ENCODE assay signal across 39 cellular contexts in the genomic region with DNA sequence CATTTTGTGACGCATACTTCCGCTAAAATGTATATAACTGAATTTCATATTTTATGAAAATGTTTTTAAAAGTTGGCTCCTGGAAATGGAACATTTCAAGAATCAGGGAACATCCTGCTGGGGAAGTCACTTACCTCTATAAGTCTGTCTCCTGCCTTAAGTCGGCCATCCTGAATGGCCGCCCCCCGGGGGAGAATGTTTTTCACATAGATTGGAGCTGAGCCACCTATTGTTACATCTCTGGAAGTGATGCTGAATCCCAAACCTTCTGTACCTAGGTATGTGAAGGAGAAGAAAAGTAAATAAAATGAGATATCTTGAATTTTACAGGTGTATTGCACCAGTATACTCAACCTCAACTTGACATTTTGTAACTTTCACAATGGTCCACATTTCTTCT.
"Had no signal": no experiment of that assay in that cellular context is flagged by ENCODE, and none has a peak within 500 bp of the region (broad histone marks: within the 10 kb centered on the region; RNA-seq: fewer than 3 reads in every experiment).

No MANE protein-coding gene starts in this region.

- H3K27me3 ChIP-seq: ascending aorta, cardiac muscle cell had no signal

- H3K4me3 Mint-ChIP-seq: activated CD4-positive, alpha-beta memory T cell treated with anti-CD3 and anti-CD28 coated beads, Interleukin-2, amount 10 ng/mL, durations not matched to agents 7 days and 5 days; activated CD4-positive, alpha-beta T cell treated with anti-CD3 and anti-CD28 coated beads for 36 hours; activated CD4-positive, alpha-beta T cell treated with anti-CD3 and anti-CD28 coated beads, Interleukin-2, amount 10 ng/mL, durations not matched to agents 7 days and 5 days; activated CD8-positive, alpha-beta memory T cell treated with anti-CD3 and anti-CD28 coated beads, Interleukin-2, amount 10 ng/mL, durations not matched to agents 7 days and 5 days; activated CD8-positive, alpha-beta T cell treated with anti-CD3 and anti-CD28 coated beads, Interleukin-2, amount 10 ng/mL, durations not matched to agents 7 days and 5 days; activated naive CD4-positive, alpha-beta T cell treated with anti-CD3 and anti-CD28 coated beads, Interleukin-2, amount 10 ng/mL, durations not matched to agents 7 days and 5 days; activated naive CD4-positive, alpha-beta T cell treated with anti-CD3 and anti-CD28 coated beads, Interleukin-2, amount 50 U/mL, for 24 hours; activated naive CD8-positive, alpha-beta T cell; activated naive CD8-positive, alpha-beta T cell treated with anti-CD3 and anti-CD28 coated beads, Interleukin-2, amount 10 ng/mL, durations not matched to agents 7 days and 5 days; activated naive CD8-positive, alpha-beta T cell treated with anti-CD3 and anti-CD28 coated beads, Interleukin-2, amount 50 U/mL, for 24 hours; activated T-cell treated with anti-CD3 and anti-CD28 coated beads, Interleukin-2, amount 50 U/mL, for 24 hours; brain; central memory CD8-positive, alpha-beta T cell; T-helper 1 cell treated with Interleukin-12 subunit alpha and Interleukin-12 subunit beta and Interleukin-4 antibody, amounts not matched to agents 30 μg/mL and 1 μg/mL, for 36 hours; T-helper 2 cell treated with Interferon-gamma antibody and Interleukin-4, amounts not matched to agents 5 μg/mL and 100 μg/mL, for 36 hours had no signal

- H3K4me1 Mint-ChIP-seq: activated naive CD4-positive, alpha-beta T cell treated with anti-CD3 and anti-CD28 coated beads, Interleukin-2, amount 50 U/mL, for 24 hours; central memory CD8-positive, alpha-beta T cell had no signal

- H3K36me3 Mint-ChIP-seq: activated CD8-positive, alpha-beta memory T cell treated with anti-CD3 and anti-CD28 coated beads, Interleukin-2, amount 10 ng/mL, durations not matched to agents 7 days and 5 days; activated naive CD4-positive, alpha-beta T cell treated with anti-CD3 and anti-CD28 coated beads, Interleukin-2, amount 10 ng/mL, durations not matched to agents 7 days and 5 days; activated naive CD4-positive, alpha-beta T cell treated with anti-CD3 and anti-CD28 coated beads, Interleukin-2, amount 50 U/mL, for 24 hours; activated naive CD8-positive, alpha-beta T cell; activated naive CD8-positive, alpha-beta T cell treated with anti-CD3 and anti-CD28 coated beads, Interleukin-2, amount 10 ng/mL, durations not matched to agents 7 days and 5 days had no signal

- H3K4me1 ChIP-seq: ascending aorta had no signal

- H3K9me3 ChIP-seq: ascending aorta had no signal

- ATAC-seq: activated CD4-positive, alpha-beta T cell treated with anti-CD3 and anti-CD28 coated beads for 36 hours; activated CD4-positive, CD25-positive, alpha-beta regulatory T cell treated with anti-CD3 and anti-CD28 coated beads, Interleukin-2, amount 50 U/mL, for 24 hours; activated CD8-positive, alpha-beta memory T cell treated with anti-CD3 and anti-CD28 coated beads, Interleukin-2, amount 10 ng/mL, durations not matched to agents 7 days and 5 days; activated CD8-positive, alpha-beta T cell treated with anti-CD3 and anti-CD28 coated beads, Interleukin-2, amount 10 ng/mL, durations not matched to agents 7 days and 5 days; activated naive CD8-positive, alpha-beta T cell treated with anti-CD3 and anti-CD28 coated beads, Interleukin-2, amount 50 U/mL, for 24 hours had no signal

- H3K9me3 Mint-ChIP-seq: activated CD4-positive, alpha-beta memory T cell treated with anti-CD3 and anti-CD28 coated beads, Interleukin-2, amount 10 ng/mL, durations not matched to agents 7 days and 5 days; activated CD4-positive, alpha-beta T cell treated with anti-CD3 and anti-CD28 coated beads, Interleukin-2, amount 10 ng/mL, durations not matched to agents 7 days and 5 days; activated naive CD4-positive, alpha-beta T cell treated with anti-CD3 and anti-CD28 coated beads, Interleukin-2, amount 10 ng/mL, durations not matched to agents 7 days and 5 days; activated naive CD4-positive, alpha-beta T cell treated with anti-CD3 and anti-CD28 coated beads, Interleukin-2, amount 50 U/mL, for 24 hours; activated naive CD8-positive, alpha-beta T cell treated with anti-CD3 and anti-CD28 coated beads, Interleukin-2, amount 10 ng/mL, durations not matched to agents 7 days and 5 days; activated naive CD8-positive, alpha-beta T cell treated with anti-CD3 and anti-CD28 coated beads, Interleukin-2, amount 50 U/mL, for 24 hours; activated T-cell treated with anti-CD3 and anti-CD28 coated beads, Interleukin-2, amount 50 U/mL, for 24 hours; activated T-helper 2 cell treated with anti-CD3 and anti-CD28 coated beads, Interferon-gamma antibody, Interleukin-2, Interleukin-4, amounts not matched to agents 10 μg/mL and 5 μg/mL and 100 μg/mL, durations not matched to agents 14 hours and 24 hours and 36 hours; central memory CD8-positive, alpha-beta T cell; T-helper 1 cell treated with Interleukin-12 subunit alpha and Interleukin-12 subunit beta and Interleukin-4 antibody, amounts not matched to agents 30 μg/mL and 1 μg/mL, for 36 hours; T-helper 2 cell treated with Interferon-gamma antibody and Interleukin-4, amounts not matched to agents 5 μg/mL and 100 μg/mL, for 36 hours had no signal

- H3K4me3 ChIP-seq: ascending aorta, cardiac muscle cell had no signal

- H3K27me3 Mint-ChIP-seq: activated CD4-positive, alpha-beta T cell treated with anti-CD3 and anti-CD28 coated beads, Interleukin-2, amount 10 ng/mL, durations not matched to agents 7 days and 5 days; activated CD8-positive, alpha-beta memory T cell treated with anti-CD3 and anti-CD28 coated beads, Interleukin-2, amount 10 ng/mL, durations not matched to agents 7 days and 5 days; activated naive CD4-positive, alpha-beta T cell treated with anti-CD3 and anti-CD28 coated beads, Interleukin-2, amount 10 ng/mL, durations not matched to agents 7 days and 5 days; activated naive CD4-positive, alpha-beta T cell treated with anti-CD3 and anti-CD28 coated beads, Interleukin-2, amount 50 U/mL, for 24 hours; activated naive CD8-positive, alpha-beta T cell; activated naive CD8-positive, alpha-beta T cell treated with anti-CD3 and anti-CD28 coated beads, Interleukin-2, amount 50 U/mL, for 24 hours; activated T-cell treated with anti-CD3 and anti-CD28 coated beads, Interleukin-2, amount 50 U/mL, for 24 hours; brain; central memory CD8-positive, alpha-beta T cell had no signal

- H3K36me3 ChIP-seq: cardiac muscle cell had no signal

- H3K27ac ChIP-seq: ascending aorta, cardiac muscle cell, VCaP had no signal

- DNase-seq: activated CD4-positive, alpha-beta memory T cell treated with anti-CD3 and anti-CD28 coated beads, Interleukin-2, amount 10 ng/mL, durations not matched to agents 7 days and 5 days; activated CD4-positive, alpha-beta T cell treated with anti-CD3 and anti-CD28 coated beads for 1 hour; activated CD4-positive, alpha-beta T cell treated with anti-CD3 and anti-CD28 coated beads for 36 hours; activated CD4-positive, alpha-beta T cell treated with anti-CD3 and anti-CD28 coated beads for 48 hours; activated CD4-positive, alpha-beta T cell treated with anti-CD3 and anti-CD28 coated beads, Interleukin-2, amount 10 ng/mL, durations not matched to agents 7 days and 5 days; activated CD4-positive, alpha-beta T cell treated with anti-CD3 and anti-CD28 coated beads, Interleukin-2, amount 50 U/mL, for 48 hours; activated CD4-positive, CD25-positive, alpha-beta regulatory T cell; activated CD8-positive, alpha-beta memory T cell treated with anti-CD3 and anti-CD28 coated beads for 24 hours; activated CD8-positive, alpha-beta memory T cell treated with anti-CD3 and anti-CD28 coated beads, Interleukin-2, amount 10 ng/mL, durations not matched to agents 7 days and 5 days; activated CD8-positive, alpha-beta memory T cell treated with anti-CD3 and anti-CD28 coated beads, Interleukin-2, amount 50 U/mL, for 48 hours; activated CD8-positive, alpha-beta T cell treated with anti-CD3 and anti-CD28 coated beads, Interleukin-2, amount 10 ng/mL, durations not matched to agents 7 days and 5 days; activated effector memory CD4-positive, alpha-beta T cell treated with anti-CD3 and anti-CD28 coated beads, Interleukin-2, amount 50 U/mL, for 16 hours; activated gamma-delta T cell treated with Interleukin-2 at 50 U/mL for 16 hours; activated naive CD4-positive, alpha-beta T cell treated with anti-CD3 and anti-CD28 coated beads, Interleukin-2, amount 10 ng/mL, durations not matched to agents 7 days and 5 days; activated naive CD4-positive, alpha-beta T cell treated with Interleukin-2 at 50 U/mL for 16 hours; activated naive CD8-positive, alpha-beta T cell treated with anti-CD3 and anti-CD28 coated beads, Interleukin-2, amount 10 ng/mL, durations not matched to agents 7 days and 5 days; activated naive CD8-positive, alpha-beta T cell treated with anti-CD3 and anti-CD28 coated beads, Interleukin-2, amount 50 U/mL, for 24 hours; activated T-cell treated with anti-CD3 and anti-CD28 coated beads, Interleukin-2, amount 50 U/mL, for 24 hours; activated T-cell treated with anti-CD3 and anti-CD28 coated beads, Interleukin-2, amount 50 U/mL, for 48 hours; amygdala; anterior cingulate cortex; caudate nucleus; cerebellar nuclear complex; T-helper 1 cell; T-helper 2 cell; T-helper 9 cell had no signal

- H3K27ac Mint-ChIP-seq: activated CD4-positive, alpha-beta memory T cell treated with anti-CD3 and anti-CD28 coated beads, Interleukin-2, amount 10 ng/mL, durations not matched to agents 7 days and 5 days; activated CD4-positive, alpha-beta T cell treated with anti-CD3 and anti-CD28 coated beads for 36 hours; activated CD4-positive, alpha-beta T cell treated with anti-CD3 and anti-CD28 coated beads, Interleukin-2, amount 10 ng/mL, durations not matched to agents 7 days and 5 days; activated CD8-positive, alpha-beta memory T cell treated with anti-CD3 and anti-CD28 coated beads, Interleukin-2, amount 10 ng/mL, durations not matched to agents 7 days and 5 days; activated CD8-positive, alpha-beta T cell treated with anti-CD3 and anti-CD28 coated beads, Interleukin-2, amount 10 ng/mL, durations not matched to agents 7 days and 5 days; activated naive CD4-positive, alpha-beta T cell treated with anti-CD3 and anti-CD28 coated beads, Interleukin-2, amount 10 ng/mL, durations not matched to agents 7 days and 5 days; activated naive CD4-positive, alpha-beta T cell treated with anti-CD3 and anti-CD28 coated beads, Interleukin-2, amount 50 U/mL, for 24 hours; activated naive CD8-positive, alpha-beta T cell; activated naive CD8-positive, alpha-beta T cell treated with anti-CD3 and anti-CD28 coated beads, Interleukin-2, amount 10 ng/mL, durations not matched to agents 7 days and 5 days; activated naive CD8-positive, alpha-beta T cell treated with anti-CD3 and anti-CD28 coated beads, Interleukin-2, amount 50 U/mL, for 24 hours; activated T-cell treated with anti-CD3 and anti-CD28 coated beads, Interleukin-2, amount 50 U/mL, for 24 hours; activated T-helper 2 cell treated with anti-CD3 and anti-CD28 coated beads, Interferon-gamma antibody, Interleukin-2, Interleukin-4, amounts not matched to agents 10 μg/mL and 5 μg/mL and 100 μg/mL, durations not matched to agents 14 hours and 24 hours and 36 hours; T-helper 1 cell treated with Interleukin-12 subunit alpha and Interleukin-12 subunit beta and Interleukin-4 antibody, amounts not matched to agents 30 μg/mL and 1 μg/mL, for 36 hours; T-helper 2 cell treated with Interferon-gamma antibody and Interleukin-4, amounts not matched to agents 5 μg/mL and 100 μg/mL, for 36 hours had no signal

- FAIRE-seq: bronchial epithelial cell, TTC549 had no signal
